1 cellular context compared by ENCODE assay signal in the genomic region with DNA sequence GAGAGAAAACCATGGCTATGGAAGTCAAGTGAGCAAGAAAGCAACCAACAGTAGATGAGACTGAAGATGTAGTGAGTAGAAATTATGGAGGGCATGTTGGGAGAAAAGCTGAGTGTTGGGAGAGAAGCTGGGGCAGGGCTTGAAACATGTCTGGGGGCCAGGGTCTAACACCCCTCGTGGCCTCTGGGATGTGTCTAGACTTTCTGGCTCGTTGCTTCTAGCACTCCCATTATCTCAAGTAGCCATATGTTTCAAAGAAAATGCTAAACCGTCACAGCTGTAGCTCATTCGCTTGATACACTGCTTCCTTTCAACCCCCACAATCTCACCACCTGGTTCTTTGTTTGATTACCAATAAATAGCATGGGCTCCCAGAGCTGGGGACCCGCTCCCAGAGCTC.
TF ChIP-seq lines count a peak whose summit lies in the region.

No MANE protein-coding gene starts in this region.

TF ChIP-seq in K562, 482 proteins besides CTCF, POLR2A, EP300 and RAD21 (continued from another document and continues in another):
- TF ChIP-seq PREB (CRISPR knock-in tag; IDR thresholded peaks at IDR 0.05) (no peak), GMEB1 (CRISPR knock-in tag; IDR thresholded peaks at IDR 0.05) (no peak), NUFIP1 (IDR thresholded peaks at IDR 0.05; ENCODE audit: partially characterized antibody) (no peak), ARID3A (IDR thresholded peaks at IDR 0.05; ENCODE audit: borderline replicate concordance, low read depth, low read length) (no peak), STAT5A (IDR thresholded peaks at IDR 0.05; ENCODE audit: borderline replicate concordance, low read length) (peak; percentile 49; the same call in 1 of the 2 replicates), ELF4 (CRISPR knock-in tag; IDR thresholded peaks at IDR 0.05) (no peak), ZBTB12 (CRISPR knock-in tag; IDR thresholded peaks at IDR 0.05) (no peak), ARID2 (IDR thresholded peaks at IDR 0.05) (no peak), JUNB (CRISPR knock-in tag; conservative IDR thresholded peaks at IDR 0.05) (no peak), NCOA2 (IDR thresholded peaks at IDR 0.05; ENCODE audit: partially characterized antibody in 2 of 2) (no peak), PRMT5 (CRISPR knock-in tag; IDR thresholded peaks at IDR 0.05) (no peak), SAP30 (IDR thresholded peaks at IDR 0.05; ENCODE audit: borderline replicate concordance, insufficient read depth, low read depth, low read length, poor library complexity, severe bottlenecking) (no peak), RREB1 (CRISPR knock-in tag; IDR thresholded peaks at IDR 0.05) (no peak), YY1 (IDR thresholded peaks at IDR 0.05; ENCODE audit: borderline replicate concordance in 1 of 3, control insufficient read depth in 1 of 3, extremely low read depth in 1 of 3, insufficient read depth in 3 of 3, insufficient read length in 1 of 3, insufficient replicate concordance in 2 of 3, low read depth in 1 of 3, low read length in 2 of 3) (peak in 1 of 3 experiments; percentile 7), SIN3A (IDR thresholded peaks at IDR 0.05; ENCODE audit: borderline replicate concordance in 2 of 2, control insufficient read depth in 1 of 2, low read depth in 2 of 2, low read length in 2 of 2) (no peak), CGGBP1 (CRISPR knock-in tag; IDR thresholded peaks at IDR 0.05) (no peak), IRF2 (CRISPR knock-in tag; IDR thresholded peaks at IDR 0.05) (no peak), ETV5 (CRISPR knock-in tag; IDR thresholded peaks at IDR 0.05; ENCODE audit: low read depth) (no peak; the same call in 1 of the 2 replicates), SP2 (IDR thresholded peaks at IDR 0.05; ENCODE audit: extremely low read depth, low read depth, low read length, poor library complexity, severe bottlenecking) (no peak), NONO (IDR thresholded peaks at IDR 0.05; ENCODE audit: low read depth in 2 of 2, low read length in 1 of 2) (no peak), FOXP4 (CRISPR knock-in tag; IDR thresholded peaks at IDR 0.05; ENCODE audit: borderline replicate concordance) (no peak), TBL1XR1 (IDR thresholded peaks at IDR 0.05; ENCODE audit: low read length in 2 of 2) (no peak), SMARCA5 (IDR thresholded peaks at IDR 0.05) (no peak), ZNF140 (CRISPR knock-in tag; IDR thresholded peaks at IDR 0.05) (no peak), ZKSCAN3 (CRISPR knock-in tag; IDR thresholded peaks at IDR 0.05) (no peak), RBBP5 (IDR thresholded peaks at IDR 0.05; ENCODE audit: borderline replicate concordance, insufficient read depth, low read length, poor library complexity, severe bottlenecking) (no peak), BRF2 (IDR thresholded peaks at IDR 0.05; ENCODE audit: borderline replicate concordance, insufficient read depth, insufficient read length) (no peak)
- TF ChIP-seq, protein P1, sequence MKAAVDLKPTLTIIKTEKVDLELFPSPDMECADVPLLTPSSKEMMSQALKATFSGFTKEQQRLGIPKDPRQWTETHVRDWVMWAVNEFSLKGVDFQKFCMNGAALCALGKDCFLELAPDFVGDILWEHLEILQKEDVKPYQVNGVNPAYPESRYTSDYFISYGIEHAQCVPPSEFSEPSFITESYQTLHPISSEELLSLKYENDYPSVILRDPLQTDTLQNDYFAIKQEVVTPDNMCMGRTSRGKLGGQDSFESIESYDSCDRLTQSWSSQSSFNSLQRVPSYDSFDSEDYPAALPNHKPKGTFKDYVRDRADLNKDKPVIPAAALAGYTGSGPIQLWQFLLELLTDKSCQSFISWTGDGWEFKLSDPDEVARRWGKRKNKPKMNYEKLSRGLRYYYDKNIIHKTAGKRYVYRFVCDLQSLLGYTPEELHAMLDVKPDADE (conservative IDR thresholded peaks at IDR 0.05; ENCODE audit: control insufficient read depth, low read depth, low read length), result no peak
- TF ChIP-seq, protein P2, sequence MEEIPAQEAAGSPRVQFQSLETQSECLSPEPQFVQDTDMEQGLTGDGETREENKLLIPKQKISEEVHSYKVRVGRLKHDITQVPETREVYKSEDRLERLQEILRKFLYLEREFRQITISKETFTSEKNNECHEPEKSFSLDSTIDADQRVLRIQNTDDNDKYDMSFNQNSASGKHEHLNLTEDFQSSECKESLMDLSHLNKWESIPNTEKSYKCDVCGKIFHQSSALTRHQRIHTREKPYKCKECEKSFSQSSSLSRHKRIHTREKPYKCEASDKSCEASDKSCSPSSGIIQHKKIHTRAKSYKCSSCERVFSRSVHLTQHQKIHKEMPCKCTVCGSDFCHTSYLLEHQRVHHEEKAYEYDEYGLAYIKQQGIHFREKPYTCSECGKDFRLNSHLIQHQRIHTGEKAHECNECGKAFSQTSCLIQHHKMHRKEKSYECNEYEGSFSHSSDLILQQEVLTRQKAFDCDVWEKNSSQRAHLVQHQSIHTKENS (CRISPR knock-in tag; IDR thresholded peaks at IDR 0.05), result no peak
- TF ChIP-seq, protein P3, sequence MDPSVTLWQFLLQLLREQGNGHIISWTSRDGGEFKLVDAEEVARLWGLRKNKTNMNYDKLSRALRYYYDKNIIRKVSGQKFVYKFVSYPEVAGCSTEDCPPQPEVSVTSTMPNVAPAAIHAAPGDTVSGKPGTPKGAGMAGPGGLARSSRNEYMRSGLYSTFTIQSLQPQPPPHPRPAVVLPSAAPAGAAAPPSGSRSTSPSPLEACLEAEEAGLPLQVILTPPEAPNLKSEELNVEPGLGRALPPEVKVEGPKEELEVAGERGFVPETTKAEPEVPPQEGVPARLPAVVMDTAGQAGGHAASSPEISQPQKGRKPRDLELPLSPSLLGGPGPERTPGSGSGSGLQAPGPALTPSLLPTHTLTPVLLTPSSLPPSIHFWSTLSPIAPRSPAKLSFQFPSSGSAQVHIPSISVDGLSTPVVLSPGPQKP (CRISPR knock-in tag; IDR thresholded peaks at IDR 0.05), result no peak
